In the genomic region with DNA sequence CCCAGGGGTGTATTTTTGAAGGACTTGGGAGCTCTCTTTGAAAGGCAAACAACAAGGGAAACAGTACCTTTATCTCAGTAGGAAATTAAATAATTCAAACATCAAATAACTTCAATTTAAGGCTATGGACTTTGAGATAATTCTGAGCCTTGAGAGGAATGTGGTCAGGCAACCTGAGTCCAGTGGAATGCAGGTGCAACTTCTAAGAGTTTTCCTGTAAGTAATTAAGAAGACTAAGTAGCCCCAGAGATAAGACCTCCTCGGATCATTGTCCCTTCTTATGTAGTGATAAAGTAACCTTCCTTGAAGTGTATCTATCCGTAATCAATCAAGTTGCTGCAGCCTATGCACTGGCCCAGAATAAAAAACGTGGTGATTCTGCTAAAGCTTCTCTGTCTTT, we compare ENCODE assay signal across 26 cellular contexts.
"Had no signal": no experiment of that assay in that cellular context is flagged by ENCODE, and none has a peak within 500 bp of the region (broad histone marks: within the 10 kb centered on the region; RNA-seq: fewer than 3 reads in every experiment).

No MANE protein-coding gene starts in this region.

- DNase-seq: colonic mucosa; effector memory CD4-positive, alpha-beta T cell; erythroblast; esophagus squamous epithelium; foreskin melanocyte; glutamatergic neuron; heart right ventricle; hypothalamus; naive thymus-derived CD8-positive, alpha-beta T cell; occipital lobe; pancreas; right lobe of liver; stimulated activated CD4-positive, alpha-beta T cell treated with anti-CD3 and anti-CD28 coated beads, Interleukin-2, amount 100 ng/mL, for 24 hours; stimulated activated CD4-positive, alpha-beta T cell treated with anti-CD3 and anti-CD28 coated beads, Interleukin-4, amount 100 ng/mL, for 24 hours; stimulated activated naive CD4-positive, alpha-beta T cell treated with Interleukin-2 at 50 U/mL for 16 hours; stomach; thyroid gland; upper lobe of left lung had no signal

- FAIRE-seq: endometrium, keratinocyte, pancreas, urothelium cell line had no signal

- H3K4me1 ChIP-seq: colonic mucosa, right lobe of liver had no signal

- H3K36me3 ChIP-seq: colonic mucosa, pancreas, right lobe of liver had no signal

- H3K27me3 ChIP-seq: colonic mucosa, esophagus squamous epithelium, heart right ventricle, pancreas, right lobe of liver, stomach, thyroid gland, upper lobe of left lung had no signal

- H3K4me3 ChIP-seq: colonic mucosa, esophagus squamous epithelium, heart right ventricle, lung, pancreas, right lobe of liver, stomach, thyroid gland, upper lobe of left lung had no signal

- H3K27me3 Mint-ChIP-seq: central memory CD8-positive, alpha-beta T cell; dendritic cell treated with granulocyte-macrophage colony-stimulating factor and Interleukin-4, amounts not matched to agents 40 ng/mL and 50 ng/mL, for 4 days; memory B cell; naive thymus-derived CD8-positive, alpha-beta T cell had no signal

- H3K9me3 ChIP-seq: pancreas, thyroid gland had no signal

- H3K27ac ChIP-seq: colonic mucosa, esophagus squamous epithelium, heart right ventricle, pancreas, right lobe of liver, thyroid gland, upper lobe of left lung had no signal

- H3K27ac Mint-ChIP-seq: dendritic cell treated with granulocyte-macrophage colony-stimulating factor and Interleukin-4, amounts not matched to agents 40 ng/mL and 50 ng/mL, for 4 days; memory B cell; naive thymus-derived CD8-positive, alpha-beta T cell; stimulated activated effector memory CD8-positive, alpha-beta T cell treated with anti-CD3 and anti-CD28 coated beads, Interleukin-12 subunit alpha, Interleukin-12 subunit beta, amount 100 ng/mL, for 72 hours had no signal

- H3K4me3 Mint-ChIP-seq: dendritic cell treated with granulocyte-macrophage colony-stimulating factor and Interleukin-4, amounts not matched to agents 40 ng/mL and 50 ng/mL, for 4 days; memory B cell had no signal
